16 cellular contexts compared by ENCODE assay signal in genomic region chr17:43542854-43543253, GRCh38. TPM values are rescaled to one million over a fixed set of nuclear protein-coding genes. Genes with fewer than 3 reads are reported as not detected.
"Had no signal": no experiment of that assay in that cellular context is flagged by ENCODE, and none has a peak within 500 bp of the region (broad histone marks: within the 10 kb centered on the region; RNA-seq: fewer than 3 reads in every experiment).

No MANE protein-coding gene starts in this region.

- H3K36me3 ChIP-seq: ascending aorta, gastroesophageal sphincter, spleen had no signal

- H3K27ac Mint-ChIP-seq: activated CD8-positive, alpha-beta memory T cell treated with anti-CD3 and anti-CD28 coated beads, Interleukin-2, amount 10 ng/mL, durations not matched to agents 7 days and 5 days; activated naive CD4-positive, alpha-beta T cell treated with anti-CD3 and anti-CD28 coated beads for 36 hours; activated naive CD8-positive, alpha-beta T cell treated with anti-CD3 and anti-CD28 coated beads, Interleukin-2, amount 50 U/mL, for 24 hours; activated T-helper 2 cell treated with anti-CD3 and anti-CD28 coated beads, Interferon-gamma antibody, Interleukin-2, Interleukin-4, amounts not matched to agents 10 μg/mL and 5 μg/mL and 100 μg/mL, durations not matched to agents 14 hours and 24 hours and 36 hours; nephron; stimulated activated naive CD8-positive, alpha-beta T cell treated with anti-CD3 and anti-CD28 coated beads, Interleukin-15, amount 100 ng/mL, for 72 hours had no signal

- H3K27me3 ChIP-seq: ascending aorta, testis had no signal

- H3K4me3 Mint-ChIP-seq: activated CD8-positive, alpha-beta memory T cell treated with anti-CD3 and anti-CD28 coated beads, Interleukin-2, amount 10 ng/mL, durations not matched to agents 7 days and 5 days; activated naive CD4-positive, alpha-beta T cell treated with anti-CD3 and anti-CD28 coated beads for 36 hours; activated naive CD8-positive, alpha-beta T cell treated with anti-CD3 and anti-CD28 coated beads, Interleukin-2, amount 50 U/mL, for 24 hours; stimulated activated naive CD8-positive, alpha-beta T cell treated with anti-CD3 and anti-CD28 coated beads, Interleukin-15, amount 100 ng/mL, for 72 hours had no signal

- DNase-seq: activated CD4-positive, alpha-beta T cell treated with anti-CD3 and anti-CD28 coated beads for 1 hour; activated CD4-positive, alpha-beta T cell treated with anti-CD3 and anti-CD28 coated beads, Interleukin-2, amount 50 U/mL, for 48 hours; activated CD8-positive, alpha-beta memory T cell treated with anti-CD3 and anti-CD28 coated beads, Interleukin-2, amount 10 ng/mL, durations not matched to agents 7 days and 5 days; activated naive CD4-positive, alpha-beta T cell treated with anti-CD3 and anti-CD28 coated beads for 36 hours; activated naive CD8-positive, alpha-beta T cell treated with anti-CD3 and anti-CD28 coated beads, Interleukin-2, amount 50 U/mL, for 24 hours; activated T-cell treated with anti-CD3 and anti-CD28 coated beads, Interleukin-2, amount 50 U/mL, for 1 hour; erythroblast; kidney glomerular epithelial cell; spleen; stimulated activated naive CD8-positive, alpha-beta T cell treated with anti-CD3 and anti-CD28 coated beads, Interleukin-15, amount 100 ng/mL, for 72 hours; testis had no signal

- H3K9me3 Mint-ChIP-seq: activated naive CD4-positive, alpha-beta T cell treated with anti-CD3 and anti-CD28 coated beads for 36 hours; activated naive CD8-positive, alpha-beta T cell treated with anti-CD3 and anti-CD28 coated beads, Interleukin-2, amount 50 U/mL, for 24 hours; activated T-helper 2 cell treated with anti-CD3 and anti-CD28 coated beads, Interferon-gamma antibody, Interleukin-2, Interleukin-4, amounts not matched to agents 10 μg/mL and 5 μg/mL and 100 μg/mL, durations not matched to agents 14 hours and 24 hours and 36 hours; nephron; stimulated activated naive CD8-positive, alpha-beta T cell treated with anti-CD3 and anti-CD28 coated beads, Interleukin-15, amount 100 ng/mL, for 72 hours had no signal

- ATAC-seq: activated CD8-positive, alpha-beta memory T cell treated with anti-CD3 and anti-CD28 coated beads, Interleukin-2, amount 10 ng/mL, durations not matched to agents 7 days and 5 days; activated naive CD8-positive, alpha-beta T cell treated with anti-CD3 and anti-CD28 coated beads, Interleukin-2, amount 50 U/mL, for 24 hours; gastroesophageal sphincter; sciatic nerve; stimulated activated naive CD8-positive, alpha-beta T cell treated with anti-CD3 and anti-CD28 coated beads, Interleukin-15, amount 100 ng/mL, for 72 hours had no signal

- H3K27ac ChIP-seq: ascending aorta, gastroesophageal sphincter, spleen, testis had no signal

- H3K4me3 ChIP-seq: ascending aorta, gastroesophageal sphincter, spleen, testis had no signal

- H3K9me3 ChIP-seq: ascending aorta, gastroesophageal sphincter, spleen, testis had no signal

- H3K36me3 Mint-ChIP-seq: activated CD8-positive, alpha-beta memory T cell treated with anti-CD3 and anti-CD28 coated beads, Interleukin-2, amount 10 ng/mL, durations not matched to agents 7 days and 5 days had no signal

RNA-seq across cellular contexts. Expression of gene ETV4, which starts 3.3 kb away (rescaled TPM):
- total RNA-seq: ascending aorta had no signal
